ENCODE assay signal across 8 cellular contexts in the genomic region with DNA sequence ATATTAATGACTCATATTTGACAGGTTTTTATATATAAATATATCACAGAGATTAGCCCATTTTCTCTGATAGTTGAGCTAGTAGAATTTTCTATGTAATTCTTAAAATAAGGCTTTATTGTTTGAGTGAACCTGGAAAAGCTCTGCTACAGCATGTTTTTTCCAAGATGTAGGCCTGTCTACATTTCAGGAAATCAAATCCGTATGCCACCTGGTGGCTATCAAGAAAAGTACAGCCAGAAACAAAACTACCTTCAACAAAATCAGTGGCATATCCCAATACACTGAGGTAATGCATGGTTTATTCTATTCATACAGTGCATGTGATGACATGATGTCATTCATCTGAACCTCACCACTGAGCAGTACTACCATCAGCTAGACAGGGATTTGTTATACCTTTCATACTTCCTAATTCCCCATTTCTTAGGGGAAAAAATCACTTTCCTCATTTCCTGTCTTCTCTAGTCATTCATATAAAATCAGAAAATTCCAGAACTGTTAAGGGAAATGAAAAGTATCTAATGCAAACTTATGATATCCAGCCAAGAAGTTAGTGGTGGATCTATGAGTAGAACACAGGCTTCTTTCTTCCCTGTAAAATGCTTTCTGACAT.
DNase-seq lines count a peak whose midpoint lies in the region; ATAC-seq and TF ChIP-seq lines count a peak whose summit lies in the region.

No MANE protein-coding gene starts in this region.

- no peak for DNase-seq in Right ventricle myocardium inferior (ENCODE audit: missing footprints)
- no peak for DNase-seq in cardiac septum (ENCODE audit: low spot score)
- peak; percentile 17 for DNase-seq in NCI-H2171 (lab: John Stamatoyannopoulos, UW)
- peak; percentile 26 for DNase-seq in mammary epithelial cell
- DNase-seq in kidney tubule cell (ENCODE audit: low spot score): peak; percentile 60
- no peak for DNase-seq in OCI-M2 (lab: John Stamatoyannopoulos, UW; ENCODE audit: unreplicated experiment)
- no peak for DNase-seq in stimulated activated CD4-positive, alpha-beta T cell treated with anti-CD3 and anti-CD28 coated beads, Interleukin-15, amount 100 ng/mL, for 24 hours

- H4K20me1 ChIP-seq in mammary epithelial cell (ENCODE audit: insufficient read depth, low read length): no peaks in the 10 kb centered on the region

- no peak overlapping the region for H3K9ac ChIP-seq in mammary epithelial cell (ENCODE audit: insufficient read depth, low read length)

- H3K4me3 ChIP-seq in mammary epithelial cell (replicated peaks in 1 of 3; ENCODE audit: insufficient read depth in 1 of 3, low read depth in 2 of 3, low read length in 3 of 3): no peak overlapping the region

- dilution Hi-C loops in mammary epithelial cell (cut with HindIII; ENCODE audit: low sequenced_read_pairs): no loop called here

- H3K4me2 ChIP-seq in mammary epithelial cell (ENCODE audit: insufficient read depth, low read depth, low read length): no peak overlapping the region

- peak; percentile 60 for ATAC-seq in Right ventricle myocardium inferior
- ATAC-seq in HG02870 (IDR thresholded peaks at IDR 0.05; ENCODE audit: unreplicated experiment): peak; percentile 62

- H3K79me2 ChIP-seq in mammary epithelial cell (ENCODE audit: insufficient read depth, low read length): no peaks in the 10 kb centered on the region

- H3K36me3 ChIP-seq in mammary epithelial cell (ENCODE audit: insufficient read depth, low read length): no peaks in the 10 kb centered on the region

- BruUV-seq in mammary epithelial cell (replicated peaks; lab: Mats Ljungman, UMichigan): no TSS peak

- TF ChIP-seq CTCF in mammary epithelial cell (conservative IDR thresholded peaks at IDR 0.05 in 1 of 2, IDR thresholded peaks at IDR 0.05 in 1 of 2; ENCODE audit: extremely low read depth in 1 of 2, insufficient read depth in 1 of 2, low read depth in 1 of 2, low read length in 2 of 2): peak; percentile 71 to 80

- in situ Hi-C loops in mammary epithelial cell (cut with MboI; ENCODE audit: low sequenced_read_pairs in 2 of 2): no loop called here

- WGBS in mammary epithelial cell (ENCODE audit: low coverage, missing lambda C conversion rate): 0% methylated on average over 1 of the region's 1 CpG

- H3K27ac ChIP-seq in mammary epithelial cell (ENCODE audit: insufficient read depth, low read depth, low read length): no peak overlapping the region

- H3K9me3 ChIP-seq in mammary epithelial cell (replicated peaks; ENCODE audit: insufficient read depth, low read length): no peaks in the 10 kb centered on the region

- no peaks in the 10 kb centered on the region for H3K27me3 ChIP-seq in mammary epithelial cell (ENCODE audit: insufficient read depth, low read length)

- no peak overlapping the region for H2AFZ ChIP-seq in mammary epithelial cell (ENCODE audit: low read depth, low read length)

- CTCF ChIA-PET in mammary epithelial cell (lab: Charles Lee; ENCODE audit: low non-redundant PET): interaction anchor here (0.6 to 0.7 kb wide), 3 partner anchors 12 to 145 kb away, joined by 3 to 4 read pairs (median 4); no protein-coding TSS in a partner anchor

- intact Hi-C loops in Right ventricle myocardium inferior (cut with DNase I): loop anchor here (1.0 kb wide), 1 partner anchor 15 kb away; no protein-coding TSS in a partner anchor
- intact Hi-C loops in cardiac septum (cut with DNase I): no loop called here
- intact Hi-C loops in mammary epithelial cell (cut with micrococcal nuclease): loop anchor here (1.0 kb wide), 1 partner anchor 16 kb away; no protein-coding TSS in a partner anchor

- H3K4me1 ChIP-seq in mammary epithelial cell (ENCODE audit: insufficient read depth, low read length): no peaks in the 10 kb centered on the region

Comparison
In these comparisons a context has a peak if more than half of its experiments do, and no peak if none do; other contexts are left out.
1. DNase-seq: peak in NCI-H2171 (single experiment), mammary epithelial cell (single experiment) and kidney tubule cell (single experiment); none in Right ventricle myocardium inferior (single experiment), cardiac septum (single experiment), OCI-M2 (single experiment) and stimulated activated CD4-positive, alpha-beta T cell treated with anti-CD3 and anti-CD28 coated beads, Interleukin-15, amount 100 ng/mL, for 24 hours (single experiment).